26 cellular contexts compared by ENCODE assay signal in the genomic region with DNA sequence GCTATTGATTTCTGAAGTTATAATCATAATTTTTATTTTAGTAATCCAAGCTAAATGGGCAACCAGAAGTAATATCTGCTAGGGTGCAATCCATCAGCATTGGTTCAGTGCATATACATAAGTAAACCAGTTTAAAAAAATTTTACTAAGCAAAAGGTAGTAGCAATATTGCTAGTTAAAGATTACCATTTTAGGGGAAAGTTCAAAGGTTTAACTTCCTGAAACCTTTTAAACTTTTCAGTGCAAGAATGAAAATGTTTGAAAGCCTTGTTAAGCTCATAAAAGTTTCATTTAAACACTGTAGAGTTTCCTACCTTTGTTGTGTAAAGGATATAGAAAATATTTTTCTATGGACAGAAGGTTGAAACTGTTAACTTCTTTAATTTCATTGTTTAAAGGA. TPM values are rescaled to one million over a fixed set of nuclear protein-coding genes. Genes with fewer than 3 reads are reported as not detected.
DNase-seq lines count a peak whose midpoint lies in the region; ATAC-seq, FAIRE-seq and TF ChIP-seq lines count a peak whose summit lies in the region.
"Had no signal": no experiment of that assay in that cellular context is flagged by ENCODE, and none has a peak within 500 bp of the region (broad histone marks: within the 10 kb centered on the region; RNA-seq: fewer than 3 reads in every experiment).

No MANE protein-coding gene starts in this region.

- H2AFZ ChIP-seq in GM12878 (ENCODE audit: control insufficient read depth, low read depth, low read length): no peak overlapping the region

- no peak overlapping the region for H3K27ac ChIP-seq in A549
- H3K27ac ChIP-seq in GM12878 (ENCODE audit: control insufficient read depth, insufficient read depth): no peak overlapping the region
- H3K27ac ChIP-seq in kidney (ENCODE audit: low read depth in 2 of 2, low read length in 2 of 2): no peak overlapping the region
- no peak overlapping the region for H3K27ac ChIP-seq in caudate nucleus (ENCODE audit: low read depth, low read length)
- H3K27ac ChIP-seq: SJCRH30 had no signal

- TF ChIP-seq EP300 in A549 (IDR thresholded peaks at IDR 0.05): no peak
- TF ChIP-seq EP300 in GM12878 (IDR thresholded peaks at IDR 0.05; ENCODE audit: borderline replicate concordance in 1 of 2, control insufficient read depth in 1 of 2, low read depth in 2 of 2, low read length in 2 of 2): no peak

- H3K4me2 ChIP-seq in A549: 0 out of 3 replicates have a peak overlapping the region, but pooled peaks have one; percentile 10
- H3K4me2 ChIP-seq in GM12878 (ENCODE audit: control insufficient read depth, insufficient read depth): no peak overlapping the region

- no peaks in the 10 kb centered on the region for H3K36me3 ChIP-seq in GM12878 (ENCODE audit: control insufficient read depth in 2 of 2, insufficient read depth in 2 of 2, low read length in 1 of 2)
- H3K36me3 ChIP-seq in kidney (ENCODE audit: control insufficient read depth in 1 of 2, insufficient read depth in 2 of 2, low read length in 2 of 2): no peaks in the 10 kb centered on the region
- H3K36me3 ChIP-seq: HAP-1, SJCRH30 had no signal

- H3K4me1 ChIP-seq in A549 (peaks cover 7% of the 10 kb centered on the region), GM12878 (ENCODE audit: control insufficient read depth, insufficient read depth, low read length) (no peaks in the 10 kb centered on the region), kidney (ENCODE audit: control insufficient read depth in 1 of 2, insufficient read depth in 1 of 2, low read depth in 1 of 2, low read length in 2 of 2) (no peaks in the 10 kb centered on the region)
- H3K4me1 ChIP-seq: SJCRH30 had no signal

- CTCF ChIA-PET in A549 (lab: Yijun Ruan, JAX): no interaction called here
- CTCF ChIA-PET in GM12878 (lab: Yijun Ruan, JAX): no interaction called here

- TF ChIP-seq RAD21 in A549 (conservative IDR thresholded peaks at IDR 0.05 in 1 of 2, IDR thresholded peaks at IDR 0.05 in 1 of 2) (no peak), GM12878 (IDR thresholded peaks at IDR 0.05; ENCODE audit: insufficient read depth, low read depth, low read length) (no peak)

- H3K79me2 ChIP-seq in GM12878 (ENCODE audit: control insufficient read depth, insufficient read depth, low read length): no peaks in the 10 kb centered on the region

- TF ChIP-seq CTCF in A549 (IDR thresholded peaks at IDR 0.05): no peak
- no peak for TF ChIP-seq CTCF in GM12878 (IDR thresholded peaks at IDR 0.05 in 2 of 3, conservative IDR thresholded peaks at IDR 0.05 in 1 of 3; ENCODE audit: control insufficient read depth in 2 of 3, extremely low read depth in 1 of 3, insufficient read depth in 1 of 3, low read depth in 3 of 3, low read length in 3 of 3)
- TF ChIP-seq CTCF in kidney (IDR thresholded peaks at IDR 0.05; ENCODE audit: borderline replicate concordance, extremely low read depth, insufficient read depth): no peak
- TF ChIP-seq CTCF in natural killer cell (IDR thresholded peaks at IDR 0.05): no peak

- RAD21 ChIA-PET in GM12878 (lab: Charles Lee; ENCODE audit: unreplicated experiment): no interaction called here

- H3K4me3 ChIP-seq in A549 (no peak overlapping the region), GM12878 (no peak overlapping the region), kidney (ENCODE audit: low read length in 2 of 2) (no peak overlapping the region)
- H3K4me3 ChIP-seq: HAP-1, SJCRH30 had no signal

- no peaks in the 10 kb centered on the region for H3K9me3 ChIP-seq in A549
- H3K9me3 ChIP-seq in GM12878 (replicated peaks; ENCODE audit: control insufficient read depth, insufficient read depth, low read length): no peaks in the 10 kb centered on the region
- H3K9me3 ChIP-seq in kidney (ENCODE audit: control insufficient read depth in 1 of 2, low read length in 2 of 2): no peaks in the 10 kb centered on the region
- H3K9me3 ChIP-seq: HAP-1, SJCRH30 had no signal

- no peak for DNase-seq in A549 (ENCODE audit: low read depth in 1 of 2, low spot score in 1 of 2)
- no peak for DNase-seq in GM12878 (ENCODE audit: low read depth, low spot score)
- no peak for DNase-seq in kidney
- no peak for DNase-seq in natural killer cell
- no peak for DNase-seq in NCI-H128 (lab: John Stamatoyannopoulos, UW; ENCODE audit: unreplicated experiment)
- no peak for DNase-seq in caudate nucleus (lab: John Stamatoyannopoulos, UW)
- DNase-seq in SK-N-DZ (ENCODE audit: low spot score): no peak
- no peak for DNase-seq in central memory CD4-positive, alpha-beta T cell
- DNase-seq: 8988T, AML-193, C1 segment of cervical spinal cord, DMS53, EL, GF-D8, MV-4-11, NCI-H1105 treated with DMSO at 0.1 percent for 48 hours, NCI-H1694, NCI-H2081, NCI-H2171 treated with DMSO at 0.1 percent for 48 hours, NCI-H524 treated with DMSO at 0.1 percent for 48 hours, NCI-H82, SJCRH30 had no signal

- no peaks in the 10 kb centered on the region for H3K36me3 Mint-ChIP-seq in natural killer cell
- H3K36me3 Mint-ChIP-seq: IgD-negative memory B cell had no signal

- H3K9me3 Mint-ChIP-seq in natural killer cell: no peaks in the 10 kb centered on the region

- no peaks in the 10 kb centered on the region for H3K27me3 ChIP-seq in GM12878 (replicated peaks in 1 of 2; ENCODE audit: control insufficient read depth in 2 of 2, insufficient read depth in 2 of 2, low read length in 1 of 2)
- H3K27me3 ChIP-seq: SJCRH30 had no signal

- no peaks in the 10 kb centered on the region for H3K27me3 Mint-ChIP-seq in natural killer cell (ENCODE audit: low read depth in 2 of 2)
- H3K27me3 Mint-ChIP-seq: IgD-negative memory B cell had no signal

- H4K20me1 ChIP-seq in GM12878 (ENCODE audit: control insufficient read depth, insufficient read depth): no peaks in the 10 kb centered on the region

- no peak overlapping the region for H3K9ac ChIP-seq in GM12878 (ENCODE audit: control insufficient read depth, insufficient read depth, low read length)
- H3K9ac ChIP-seq in kidney (ENCODE audit: low read length in 2 of 2): no peak overlapping the region

- FAIRE-seq in A549 (lab: Jason Lieb, UNC) (no peak), GM12878 (lab: Jason Lieb, UNC) (no peak), kidney (lab: Jason Lieb, UNC) (peak; percentile 17)
- FAIRE-seq: D721Med, RCC 7860 had no signal

- peaks cover 28 to 32% of the 10 kb centered on the region in 2 donors for H3K4me1 Mint-ChIP-seq in natural killer cell
- H3K4me1 Mint-ChIP-seq: IgD-negative memory B cell had no signal

- POLR2A ChIA-PET in A549 (lab: Yijun Ruan, JAX) (no interaction called here), GM12878 (lab: Charles Lee) (no interaction called here)

- H3K4me3 Mint-ChIP-seq in natural killer cell: no peak overlapping the region
- H3K4me3 Mint-ChIP-seq: IgD-negative memory B cell had no signal

- intact Hi-C loops in GM12878 (cut with micrococcal nuclease; ENCODE audit: unreplicated experiment): no loop called here
- intact Hi-C loops in kidney (cut with DNase I): no loop called here
- intact Hi-C loops in natural killer cell (cut with micrococcal nuclease): no loop called here

- no peak for ATAC-seq in A549
- no peak for ATAC-seq in GM12878
- no peak for ATAC-seq in natural killer cell

- in situ Hi-C loops in GM12878 (cut with MboI): no loop called here

- TF ChIP-seq POLR2A in A549 (IDR thresholded peaks at IDR 0.05; ENCODE audit: low read length) (no peak), GM12878 (IDR thresholded peaks at IDR 0.05; ENCODE audit: low read depth, low read length) (no peak)

- SMC1A ChIA-PET in GM12878 (lab: Charles Lee; ENCODE audit: uncharacterized antibody, unreplicated experiment): interaction anchor here (1.5 kb wide), 1 partner anchor 13 kb away, joined by 3 read pairs; no protein-coding TSS in a partner anchor

- no TSS peak for BruUV-seq in GM12878 (replicated peaks; lab: Mats Ljungman, UMichigan)

- peak overlapping the region; percentile 79 to 82 for H3K27ac Mint-ChIP-seq in natural killer cell

TF ChIP-seq in GM12878, 131 proteins besides CTCF, POLR2A, EP300 and RAD21:
- no peak for TF ChIP-seq ZBED1 (IDR thresholded peaks at IDR 0.05; ENCODE audit: borderline replicate concordance)
- peak; percentile 19; the same call in 1 of the 2 replicates for TF ChIP-seq NR2C1 (IDR thresholded peaks at IDR 0.05)
TF ChIP-seq in GM12878: peak in this region for 1.

RNA-seq across cellular contexts. Expression of a gene that starts 31.0 kb away (rescaled TPM):
- polyA plus RNA-seq in A549 (2011; rRNA removed) (30.9 and 33.0 TPM in 2 replicates), A549 (2017; fragmentation: RNase III; extraction: RNeasy Plus Mini Kit Qiagen cat#74134 plus additional on column Dnase treatment) (5.3 to 7.6 TPM (median 5.8 TPM) in 3 replicates), GM12878 (2011; rRNA removed) (20.4 and 33.3 TPM in 2 replicates), GM12878 (2014; fragmentation: Illumina TruSeq; extraction: Trizol) (7.2 and 9.1 TPM in 2 replicates), GM12878 (2014; fragmentation: Nextera tagmentation; extraction: Ambion mirVana) (1 to 10 TPM; 2.1 to 2.9 TPM), GM12878 (2014; rRNA removed) (4.5 and 5.7 TPM in 2 replicates), GM12878 (2016; fragmentation: Nextera tagmentation; extraction: Ambion mirVana) (10 to 100 TPM in 1 of 2 experiments, 1 to 10 TPM in 1; 8.5 to 10.9 TPM), kidney (ENCODE audit: insufficient read depth, low read depth, low replicate concordance) (28.2 TPM)
- polyA plus RNA-seq in A549 (2012; cell fraction: cytosol; rRNA removed): 4.9 and 5.3 TPM in 2 replicates
- 4.6 and 7.5 TPM in 2 replicates for polyA plus RNA-seq in A549 (2012; cell fraction: nucleus; rRNA removed)
- polyA minus RNA-seq in A549 (2011; rRNA and poly(A)+ RNA removed): 26.8 and 27.2 TPM in 2 replicates
- total RNA-seq in GM12878 (2013; cell fraction: nucleolus; rRNA removed): 97.2 and 104 TPM in 2 replicates
- total RNA-seq in GM12878 (2014; rRNA removed) (8.0 and 8.5 TPM in 2 replicates), GM12878 (2014; rRNA removed; fragmentation: Illumina TruSeq; extraction: Trizol) (8.5 and 9.9 TPM in 2 replicates), GM12878 (2021) (8.0 and 8.7 TPM in 2 replicates), kidney (49.4 TPM), natural killer cell (1 to 10 TPM; 3.0 to 8.5 (median 3.6) TPM)
- polyA plus RNA-seq in GM12878 (2011; ENCODE audit: low read depth): 1.5 TPM
- polyA plus RNA-seq in GM12878 (2011; cell fraction: cytosol; rRNA removed): 9.8 and 10.7 TPM in 2 replicates
- polyA plus RNA-seq in GM12878 (2011; cell fraction: nucleus; rRNA removed): 26.0 and 27.5 TPM in 2 replicates
- 2.0 and 2.1 TPM in 2 replicates for polyA plus RNA-seq in GM12878 (2012)
- polyA minus RNA-seq in GM12878 (2011; rRNA and poly(A)+ RNA removed): 39.3 and 46.8 TPM in 2 replicates
- 10.6 and 10.8 TPM in 2 replicates for polyA minus RNA-seq in GM12878 (2011; cell fraction: cytosol; rRNA and poly(A)+ RNA removed)
- polyA minus RNA-seq in GM12878 (2011; cell fraction: nucleus; rRNA and poly(A)+ RNA removed): 39.2 and 52.0 TPM in 2 replicates
- 8.3 and 9.6 TPM in 2 replicates for polyA plus RNA-seq in SK-N-DZ (2014; cell fraction: cytosol; rRNA removed)
- polyA plus RNA-seq in SK-N-DZ (2014; cell fraction: nucleus; rRNA removed): 8.9 and 14.4 TPM in 2 replicates
